ENCODE assay signal across 2 cellular contexts in genomic region chr7:137074386-137075030, GRCh38.
TF ChIP-seq lines count a peak whose summit lies in the region.

No MANE protein-coding gene starts in this region.

TF ChIP-seq in SK-N-SH, 30 proteins besides CTCF, POLR2A, EP300 and RAD21 (continued from another document):
- TF ChIP-seq IRF3 (IDR thresholded peaks at IDR 0.05; ENCODE audit: low read depth, low read length) (no peak), CHD2 (IDR thresholded peaks at IDR 0.05; ENCODE audit: low read length, partially characterized antibody) (no peak), EZH2phosphoT487 (IDR thresholded peaks at IDR 0.05; ENCODE audit: borderline replicate concordance, low read depth) (no peak), NFIC (IDR thresholded peaks at IDR 0.05; ENCODE audit: borderline replicate concordance) (no peak), TEAD4 (IDR thresholded peaks at IDR 0.05; ENCODE audit: borderline replicate concordance, insufficient read depth) (no peak), JUND (IDR thresholded peaks at IDR 0.05) (no peak), MXI1 (IDR thresholded peaks at IDR 0.05; ENCODE audit: low read depth, low read length) (no peak), MEF2A (IDR thresholded peaks at IDR 0.05; ENCODE audit: borderline replicate concordance, low read depth) (no peak), TCF12 (IDR thresholded peaks at IDR 0.05) (no peak), FOXM1 (IDR thresholded peaks at IDR 0.05; ENCODE audit: low read depth) (no peak), GABPA (IDR thresholded peaks at IDR 0.05; ENCODE audit: low read depth) (no peak), SMC3 (IDR thresholded peaks at IDR 0.05; ENCODE audit: low read depth, low read length) (no peak), RFX5 (IDR thresholded peaks at IDR 0.05; ENCODE audit: low read length) (no peak)
- TF ChIP-seq, protein P1, sequence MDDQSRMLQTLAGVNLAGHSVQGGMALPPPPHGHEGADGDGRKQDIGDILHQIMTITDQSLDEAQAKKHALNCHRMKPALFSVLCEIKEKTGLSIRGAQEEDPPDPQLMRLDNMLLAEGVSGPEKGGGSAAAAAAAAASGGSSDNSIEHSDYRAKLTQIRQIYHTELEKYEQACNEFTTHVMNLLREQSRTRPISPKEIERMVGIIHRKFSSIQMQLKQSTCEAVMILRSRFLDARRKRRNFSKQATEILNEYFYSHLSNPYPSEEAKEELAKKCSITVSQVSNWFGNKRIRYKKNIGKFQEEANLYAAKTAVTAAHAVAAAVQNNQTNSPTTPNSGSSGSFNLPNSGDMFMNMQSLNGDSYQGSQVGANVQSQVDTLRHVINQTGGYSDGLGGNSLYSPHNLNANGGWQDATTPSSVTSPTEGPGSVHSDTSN (IDR thresholded peaks at IDR 0.05), result no peak
- TF ChIP-seq, protein P2, sequence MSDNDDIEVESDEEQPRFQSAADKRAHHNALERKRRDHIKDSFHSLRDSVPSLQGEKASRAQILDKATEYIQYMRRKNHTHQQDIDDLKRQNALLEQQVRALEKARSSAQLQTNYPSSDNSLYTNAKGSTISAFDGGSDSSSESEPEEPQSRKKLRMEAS (IDR thresholded peaks at IDR 0.05; ENCODE audit: low read depth), result no peak

TF ChIP-seq in SK-N-SH treated with all-trans-retinoic acid at 6 μM for 48 hours, 23 proteins besides CTCF, POLR2A, EP300 and RAD21 (continued from another document):
- TF ChIP-seq CREB5 (CRISPR knock-in tag; IDR thresholded peaks at IDR 0.05; ENCODE audit: low read depth) (no peak), POU6F1 (CRISPR knock-in tag; IDR thresholded peaks at IDR 0.05; ENCODE audit: borderline replicate concordance, low read depth) (no peak), BACH2 (CRISPR knock-in tag; IDR thresholded peaks at IDR 0.05; ENCODE audit: borderline replicate concordance) (no peak), RARB (CRISPR knock-in tag; IDR thresholded peaks at IDR 0.05) (no peak), GLIS3 (CRISPR knock-in tag; IDR thresholded peaks at IDR 0.05) (no peak), ARNTL (CRISPR knock-in tag; IDR thresholded peaks at IDR 0.05; ENCODE audit: borderline replicate concordance, low read depth) (no peak)
TF ChIP-seq in SK-N-SH treated with all-trans-retinoic acid at 6 μM for 48 hours: peak in this region for 0.
